In the genomic region with DNA sequence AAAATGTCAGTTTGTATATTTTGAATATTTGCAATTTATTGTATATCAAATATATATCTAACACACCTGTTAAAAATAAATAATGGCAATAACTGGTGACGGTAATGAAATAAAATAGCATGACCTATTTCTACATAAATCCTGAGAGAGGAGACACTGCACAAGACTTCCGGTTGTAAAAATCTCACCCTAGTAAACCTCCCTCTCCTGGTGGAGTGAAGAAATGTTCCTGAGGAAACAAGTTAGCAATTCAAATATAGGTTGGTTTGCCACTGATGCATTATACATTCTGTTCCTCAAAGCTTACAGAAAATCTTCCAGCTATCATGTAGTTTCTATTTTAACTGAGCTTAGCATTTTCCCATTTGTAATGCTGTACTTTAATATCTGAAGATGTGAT, we compare ENCODE assay signal across 11 cellular contexts.
A peak's percentile ranks its signal among the peaks of the same experiment; 100 is the strongest.
DNase-seq lines count a peak whose midpoint lies in the region; TF ChIP-seq lines count a peak whose summit lies in the region.
"Had no signal": no experiment of that assay in that cellular context is flagged by ENCODE, and none has a peak within 500 bp of the region (broad histone marks: within the 10 kb centered on the region; RNA-seq: fewer than 3 reads in every experiment).

No MANE protein-coding gene starts in this region.

- H3K9me3 ChIP-seq in osteoblast (ENCODE audit: low read depth, low read length) = no peaks in the 10 kb centered on the region

- no peak overlapping the region for H3K4me2 ChIP-seq in osteoblast (ENCODE audit: insufficient read depth, low read length)

- no peaks in the 10 kb centered on the region for H3K27me3 ChIP-seq in osteoblast (ENCODE audit: insufficient read depth, low read length)

- no peak overlapping the region for H3K4me3 ChIP-seq in osteoblast (ENCODE audit: insufficient read depth, low read length)
- H3K4me3 ChIP-seq: coronary artery had no signal

- peak; percentile 34 for DNase-seq in D341Med (ENCODE audit: low spot score)
- DNase-seq in HuH-7.5 (ENCODE audit: low spot score) = peak; percentile 8
- DNase-seq in RPMI7951 (ENCODE audit: low read depth) = peak; percentile 42
- peak; percentile 31 for DNase-seq in iPS-NIHi7 (ENCODE audit: extremely low spot score)
- DNase-seq in SKM-1 (lab: John Stamatoyannopoulos, UW; ENCODE audit: unreplicated experiment) = no peak
- no peak for DNase-seq in germinal center (ENCODE audit: low spot score)
- no peak for DNase-seq in AG08395 (ENCODE audit: low spot score)
- no peak for DNase-seq in osteoblast (ENCODE audit: insufficient read length, low spot score, missing footprints)
- DNase-seq: mesenchymal stem cell, NCI-H1048 had no signal

- H3K4me1 ChIP-seq in osteoblast (ENCODE audit: insufficient read depth, low read length) = no peaks in the 10 kb centered on the region

- H2AFZ ChIP-seq in osteoblast (ENCODE audit: low read length) = no peak overlapping the region

- no peak for TF ChIP-seq CTCF in osteoblast (IDR thresholded peaks at IDR 0.05; ENCODE audit: extremely low read depth, low read depth, low read length)

- no peaks in the 10 kb centered on the region for H4K20me1 ChIP-seq in osteoblast (ENCODE audit: insufficient read depth, low read length)

- no peak overlapping the region for H3K27ac ChIP-seq in osteoblast (ENCODE audit: low read depth, low read length)
- H3K27ac ChIP-seq: coronary artery had no signal

- no peaks in the 10 kb centered on the region for H3K79me2 ChIP-seq in osteoblast (ENCODE audit: insufficient read depth, low read length)

- no peaks in the 10 kb centered on the region for H3K36me3 ChIP-seq in osteoblast (ENCODE audit: insufficient read depth, low read length)

Comparison
In these comparisons a context has a peak if more than half of its experiments do, and no peak if none do; other contexts are left out.
1. DNase-seq: peak in D341Med (single experiment), HuH-7.5 (single experiment), RPMI7951 (single experiment) and iPS-NIHi7 (single experiment); none in SKM-1 (single experiment), germinal center (single experiment), AG08395 (single experiment) and osteoblast (single experiment).